In the genomic region with DNA sequence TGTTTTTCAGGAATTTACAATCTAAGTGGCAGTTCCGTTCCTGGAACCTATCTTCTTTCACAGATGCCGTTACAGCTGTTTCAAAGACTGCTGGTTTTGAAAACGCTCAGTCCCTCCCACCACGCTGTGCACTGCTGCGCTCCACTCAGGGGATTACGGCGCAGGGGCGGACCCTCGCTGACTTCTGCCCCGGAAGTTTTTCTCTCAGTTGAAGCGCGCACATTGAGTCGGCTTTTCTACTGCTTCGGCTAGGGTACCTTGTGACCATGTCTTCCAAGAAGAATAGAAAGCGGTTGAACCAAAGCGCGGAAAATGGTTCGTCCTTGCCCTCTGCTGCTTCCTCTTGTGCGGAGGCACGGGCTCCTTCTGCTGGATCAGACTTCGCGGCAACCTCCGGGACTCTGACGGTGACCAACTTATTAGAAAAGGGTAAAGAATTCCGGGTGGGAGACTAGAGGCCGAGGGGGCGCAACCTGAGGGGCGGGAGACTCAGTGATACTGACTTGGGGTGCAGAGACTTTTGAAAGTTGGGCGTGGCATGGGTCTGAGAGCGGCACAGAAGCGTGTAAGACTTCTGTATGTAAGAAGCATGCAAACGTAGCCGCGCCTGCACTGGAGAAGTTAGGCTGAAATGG, we compare ENCODE assay signal across 8 cellular contexts. TPM values are rescaled to one million over a fixed set of nuclear protein-coding genes. Genes with fewer than 3 reads are reported as not detected.
DNase-seq lines count a peak whose midpoint lies in the region; ATAC-seq and TF ChIP-seq lines count a peak whose summit lies in the region.

No MANE protein-coding gene starts in this region.

- H3K9me2 ChIP-seq in neural cell (ENCODE audit: insufficient read depth, low read length), result no peaks in the 10 kb centered on the region

- peak; percentile 91 for ATAC-seq in RWPE2 (ENCODE audit: low read depth)

- H2AFZ ChIP-seq in neural cell (ENCODE audit: low read depth, low read length), result peak overlapping the region; percentile 93

- DNase-seq in Daoy (ENCODE audit: low read depth), result peak; percentile 77
- peak; percentile 13 for DNase-seq in GOT3 (lab: John Stamatoyannopoulos, UW)
- DNase-seq in LNCaP clone FGC (ENCODE audit: low read depth), result peak; percentile 55
- DNase-seq in RWPE2 (ENCODE audit: low spot score), result peak; percentile 80
- peak; percentile 83 for DNase-seq in activated effector memory CD4-positive, alpha-beta T cell treated with Interleukin-2 at 50 U/mL for 16 hours
- DNase-seq in fibroblast of the aortic adventitia (ENCODE audit: low read depth), result peak; percentile 83

- no peaks in the 10 kb centered on the region for H4K20me1 ChIP-seq in neural cell (ENCODE audit: insufficient read depth)

- H3K79me2 ChIP-seq in neural cell (replicated peaks; ENCODE audit: insufficient read depth, low read length), result peaks cover 23% of the 10 kb centered on the region

- H3K9ac ChIP-seq in neural cell (ENCODE audit: low read length) (peak overlapping the region; percentile 75), stomach smooth muscle (ENCODE audit: low read length in 2 of 2) (peak overlapping the region; percentile 76 to 85)

- H3K36me3 ChIP-seq in RWPE2 (ENCODE audit: low read depth) (peaks cover 19% of the 10 kb centered on the region; the same call in 1 of the 2 replicates), neural cell (ENCODE audit: insufficient read depth, low read length) (no peaks in the 10 kb centered on the region), stomach smooth muscle (ENCODE audit: control insufficient read depth in 2 of 2, insufficient read depth in 2 of 2, low read length in 2 of 2) (no peaks in the 10 kb centered on the region)

- H3K27me3 ChIP-seq in RWPE2 (ENCODE audit: insufficient read depth, poor library complexity, severe bottlenecking), result no peaks in the 10 kb centered on the region
- no peaks in the 10 kb centered on the region for H3K27me3 ChIP-seq in neural cell (ENCODE audit: insufficient read depth, low read depth, low read length)
- no peaks in the 10 kb centered on the region for H3K27me3 ChIP-seq in stomach smooth muscle (ENCODE audit: control insufficient read depth in 1 of 2, insufficient read depth in 2 of 2, low read length in 2 of 2)

- peak overlapping the region; percentile 74 for H3K4me2 ChIP-seq in neural cell (ENCODE audit: low read length)

- H3K4me1 ChIP-seq in RWPE2 (ENCODE audit: insufficient read depth, poor library complexity, severe bottlenecking) (peaks cover 10% of the 10 kb centered on the region), stomach smooth muscle (ENCODE audit: control insufficient read depth, insufficient read depth, low read length) (peaks cover 4% of the 10 kb centered on the region)

- peak overlapping the region; percentile 64 for H3K27ac ChIP-seq in RWPE2 (ENCODE audit: poor library complexity, severe bottlenecking)
- peak overlapping the region; percentile 64 for H3K27ac ChIP-seq in neural cell (ENCODE audit: low read length)
- peak overlapping the region; percentile 60 for H3K27ac ChIP-seq in stomach smooth muscle (ENCODE audit: low read length)

- TF ChIP-seq CTCF in LNCaP clone FGC (IDR thresholded peaks at IDR 0.05; ENCODE audit: control insufficient read depth, extremely low read depth, insufficient read depth), result no peak
- no peak for TF ChIP-seq CTCF in RWPE2 (IDR thresholded peaks at IDR 0.05; ENCODE audit: poor library complexity, severe bottlenecking)
- no peak for TF ChIP-seq CTCF in fibroblast of the aortic adventitia (IDR thresholded peaks at IDR 0.05; ENCODE audit: insufficient read depth, low read length)
- TF ChIP-seq CTCF in neural cell (IDR thresholded peaks at IDR 0.05; ENCODE audit: poor library complexity, severe bottlenecking), result no peak

- H3K4me3 ChIP-seq in LNCaP clone FGC (ENCODE audit: low read depth, low read length), result peak overlapping the region; percentile 95
- H3K4me3 ChIP-seq in RWPE2 (ENCODE audit: severe bottlenecking), result peak overlapping the region; percentile 69
- peak overlapping the region; percentile 85 for H3K4me3 ChIP-seq in fibroblast of the aortic adventitia (ENCODE audit: low read depth, low read length)
- peak overlapping the region; percentile 89 for H3K4me3 ChIP-seq in neural cell (ENCODE audit: low read length)
- H3K4me3 ChIP-seq in stomach smooth muscle (ENCODE audit: low read length in 2 of 2), result peak overlapping the region; percentile 91 to 100

- no peaks in the 10 kb centered on the region for H3K9me3 ChIP-seq in RWPE2 (ENCODE audit: severe bottlenecking)
- H3K9me3 ChIP-seq in neural cell (ENCODE audit: low read length), result no peaks in the 10 kb centered on the region
- no peaks in the 10 kb centered on the region for H3K9me3 ChIP-seq in stomach smooth muscle (ENCODE audit: control insufficient read depth in 2 of 2, low read length in 2 of 2)

- TF ChIP-seq RAD21 in neural cell (conservative IDR thresholded peaks at IDR 0.05), result no peak

- TF ChIP-seq EP300 in neural cell (conservative IDR thresholded peaks at IDR 0.05; ENCODE audit: poor library complexity, severe bottlenecking), result peak; percentile 34

- H3F3A ChIP-seq in neural cell (ENCODE audit: insufficient read depth, low read length, poor library complexity, severe bottlenecking), result no peaks in the 10 kb centered on the region

TF ChIP-seq in neural cell, 6 proteins besides CTCF, POLR2A, EP300 and RAD21:
- TF ChIP-seq, protein P1, sequence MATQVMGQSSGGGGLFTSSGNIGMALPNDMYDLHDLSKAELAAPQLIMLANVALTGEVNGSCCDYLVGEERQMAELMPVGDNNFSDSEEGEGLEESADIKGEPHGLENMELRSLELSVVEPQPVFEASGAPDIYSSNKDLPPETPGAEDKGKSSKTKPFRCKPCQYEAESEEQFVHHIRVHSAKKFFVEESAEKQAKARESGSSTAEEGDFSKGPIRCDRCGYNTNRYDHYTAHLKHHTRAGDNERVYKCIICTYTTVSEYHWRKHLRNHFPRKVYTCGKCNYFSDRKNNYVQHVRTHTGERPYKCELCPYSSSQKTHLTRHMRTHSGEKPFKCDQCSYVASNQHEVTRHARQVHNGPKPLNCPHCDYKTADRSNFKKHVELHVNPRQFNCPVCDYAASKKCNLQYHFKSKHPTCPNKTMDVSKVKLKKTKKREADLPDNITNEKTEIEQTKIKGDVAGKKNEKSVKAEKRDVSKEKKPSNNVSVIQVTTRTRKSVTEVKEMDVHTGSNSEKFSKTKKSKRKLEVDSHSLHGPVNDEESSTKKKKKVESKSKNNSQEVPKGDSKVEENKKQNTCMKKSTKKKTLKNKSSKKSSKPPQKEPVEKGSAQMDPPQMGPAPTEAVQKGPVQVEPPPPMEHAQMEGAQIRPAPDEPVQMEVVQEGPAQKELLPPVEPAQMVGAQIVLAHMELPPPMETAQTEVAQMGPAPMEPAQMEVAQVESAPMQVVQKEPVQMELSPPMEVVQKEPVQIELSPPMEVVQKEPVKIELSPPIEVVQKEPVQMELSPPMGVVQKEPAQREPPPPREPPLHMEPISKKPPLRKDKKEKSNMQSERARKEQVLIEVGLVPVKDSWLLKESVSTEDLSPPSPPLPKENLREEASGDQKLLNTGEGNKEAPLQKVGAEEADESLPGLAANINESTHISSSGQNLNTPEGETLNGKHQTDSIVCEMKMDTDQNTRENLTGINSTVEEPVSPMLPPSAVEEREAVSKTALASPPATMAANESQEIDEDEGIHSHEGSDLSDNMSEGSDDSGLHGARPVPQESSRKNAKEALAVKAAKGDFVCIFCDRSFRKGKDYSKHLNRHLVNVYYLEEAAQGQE (IDR thresholded peaks at IDR 0.05; ENCODE audit: borderline replicate concordance), result no peak
- TF ChIP-seq MXI1 (conservative IDR thresholded peaks at IDR 0.05; ENCODE audit: poor library complexity, severe bottlenecking) (peak; percentile 98), POLR2AphosphoS5 (IDR thresholded peaks at IDR 0.05) (peak; percentile 76), SMC3 (conservative IDR thresholded peaks at IDR 0.05; ENCODE audit: poor library complexity) (no peak), TAF1 (IDR thresholded peaks at IDR 0.05; ENCODE audit: low read depth) (no peak), EZH2 (IDR thresholded peaks at IDR 0.05; ENCODE audit: borderline replicate concordance, insufficient read depth, low read length, poor library complexity, severe bottlenecking) (no peak)
TF ChIP-seq in neural cell: peak in this region for 2.

RNA-seq across cellular contexts. Expression of gene NUDT6, which starts 0.6 kb away (rescaled TPM):
- 8.8 and 11.4 TPM in 2 replicates for total RNA-seq in Daoy (2014; rRNA removed; shearing (Covaris generic))
- total RNA-seq in fibroblast of the aortic adventitia (ENCODE audit: low replicate concordance), result 8.5 and 12.8 TPM in 2 replicates
- polyA plus RNA-seq in neural cell, result 12.4 and 12.5 TPM in 2 replicates
- polyA minus RNA-seq in neural cell, result 7.1 and 8.8 TPM in 2 replicates

Comparison
In these comparisons a context has a peak if more than half of its experiments do, and no peak if none do; other contexts are left out.
1. Peak in every context shown above with its lines: DNase-seq, ATAC-seq, H3K4me3 ChIP-seq and H3K27ac ChIP-seq.
2. DNase-seq: peak in every context shown above with its lines; median percentile 83 in activated effector memory CD4-positive, alpha-beta T cell treated with Interleukin-2 at 50 U/mL for 16 hours; 83 in fibroblast of the aortic adventitia; 80 in RWPE2; 77 in Daoy; 55 in LNCaP clone FGC; 13 in GOT3.